34 cellular contexts compared by ENCODE assay signal in genomic region chr7:130628901-130629300, GRCh38. TPM values are rescaled to one million over a fixed set of nuclear protein-coding genes. Genes with fewer than 3 reads are reported as not detected.
"Had no signal": no experiment of that assay in that cellular context is flagged by ENCODE, and none has a peak within 500 bp of the region (broad histone marks: within the 10 kb centered on the region; RNA-seq: fewer than 3 reads in every experiment).

No MANE protein-coding gene starts in this region.

- FAIRE-seq: urothelium cell line had no signal

- H3K9me3 ChIP-seq: testis, thyroid gland, vagina had no signal

- ATAC-seq: stimulated activated effector memory CD8-positive, alpha-beta T cell treated with anti-CD3 and anti-CD28 coated beads, Interleukin-12 subunit alpha, Interleukin-12 subunit beta, amount 100 ng/mL, for 72 hours; stimulated activated memory B cell treated with anti-CD40 and anti-IgM and Interleukin-4, amounts not matched to agents 10 μg/mL and 1 μg/mL and 100 μg/mL, for 72 hours; stimulated activated naive B cell treated with anti-CD40 and anti-IgM and Interleukin-4, amounts not matched to agents 10 μg/mL and 1 μg/mL and 100 μg/mL, for 72 hours; stimulated activated naive CD8-positive, alpha-beta T cell treated with anti-CD3 and anti-CD28 coated beads, Interleukin-15, amount 100 ng/mL, for 72 hours; stimulated activated naive CD8-positive, alpha-beta T cell treated with anti-CD3 and anti-CD28 coated beads, Interleukin-15, Interleukin-2, amounts not matched to agents 100 U/mL and 50 U/mL, for 24 hours; upper lobe of right lung had no signal

- H3K27ac Mint-ChIP-seq: stimulated activated memory B cell treated with anti-CD40 and anti-IgM and Interleukin-4, amounts not matched to agents 10 μg/mL and 1 μg/mL and 100 μg/mL, for 72 hours; stimulated activated naive B cell treated with anti-CD40 and anti-IgM and Interleukin-4, amounts not matched to agents 10 μg/mL and 1 μg/mL and 100 μg/mL, for 72 hours; stimulated activated naive CD8-positive, alpha-beta T cell treated with anti-CD3 and anti-CD28 coated beads, Interleukin-15, amount 100 ng/mL, for 72 hours; stimulated activated naive CD8-positive, alpha-beta T cell treated with anti-CD3 and anti-CD28 coated beads, Interleukin-15, Interleukin-2, amounts not matched to agents 100 ng/mL and 50 ng/mL, for 24 hours; type B pancreatic cell had no signal

- H3K4me1 Mint-ChIP-seq: stimulated activated memory B cell treated with anti-CD40 and anti-IgM and Interleukin-4, amounts not matched to agents 10 μg/mL and 1 μg/mL and 100 μg/mL, for 72 hours; stimulated activated naive B cell treated with anti-CD40 and anti-IgM and Interleukin-4, amounts not matched to agents 10 μg/mL and 1 μg/mL and 100 μg/mL, for 72 hours; stimulated activated naive CD8-positive, alpha-beta T cell treated with anti-CD3 and anti-CD28 coated beads, Interleukin-15, amount 100 ng/mL, for 72 hours had no signal

- H3K27me3 Mint-ChIP-seq: stimulated activated memory B cell treated with anti-CD40 and anti-IgM and Interleukin-4, amounts not matched to agents 10 μg/mL and 1 μg/mL and 100 μg/mL, for 72 hours; stimulated activated naive B cell treated with anti-CD40 and anti-IgM and Interleukin-4, amounts not matched to agents 10 μg/mL and 1 μg/mL and 100 μg/mL, for 72 hours; stimulated activated naive CD8-positive, alpha-beta T cell treated with anti-CD3 and anti-CD28 coated beads, Interleukin-15, amount 100 ng/mL, for 72 hours; stimulated activated naive CD8-positive, alpha-beta T cell treated with anti-CD3 and anti-CD28 coated beads, Interleukin-15, Interleukin-2, amounts not matched to agents 100 ng/mL and 50 ng/mL, for 24 hours; type B pancreatic cell had no signal

- H3K27me3 ChIP-seq: stomach, suprapubic skin, testis, thyroid gland, tibial artery, tibial nerve, transverse colon, upper lobe of left lung, upper lobe of right lung, uterus, vagina had no signal

- H3K36me3 ChIP-seq: suprapubic skin, thoracic aorta, thyroid gland, transverse colon, upper lobe of left lung, upper lobe of right lung, uterus, vagina had no signal

- H3K27ac ChIP-seq: stomach, suprapubic skin, testis, thoracic aorta, thyroid gland, tibial artery, tibial nerve, transverse colon, upper lobe of left lung, upper lobe of right lung, uterus, vagina had no signal

- H3K4me3 ChIP-seq: stomach, suprapubic skin, testis, thoracic aorta, thyroid gland, tibial artery, tibial nerve, transverse colon, upper lobe of left lung, upper lobe of right lung, uterus, vagina had no signal

- H3K4me3 Mint-ChIP-seq: stimulated activated effector memory CD8-positive, alpha-beta T cell treated with anti-CD3 and anti-CD28 coated beads, Interleukin-12 subunit alpha, Interleukin-12 subunit beta, amount 100 ng/mL, for 72 hours; stimulated activated memory B cell treated with anti-CD40 and anti-IgM and Interleukin-4, amounts not matched to agents 10 μg/mL and 1 μg/mL and 100 μg/mL, for 72 hours; stimulated activated naive B cell treated with anti-CD40 and anti-IgM and Interleukin-4, amounts not matched to agents 10 μg/mL and 1 μg/mL and 100 μg/mL, for 72 hours; stimulated activated naive CD8-positive, alpha-beta T cell treated with anti-CD3 and anti-CD28 coated beads, Interleukin-15, amount 100 ng/mL, for 72 hours; stimulated activated naive CD8-positive, alpha-beta T cell treated with anti-CD3 and anti-CD28 coated beads, Interleukin-15, Interleukin-2, amounts not matched to agents 100 ng/mL and 50 ng/mL, for 24 hours; type B pancreatic cell had no signal

- DNase-seq: stimulated activated CD4-positive, alpha-beta T cell treated with anti-CD3 and anti-CD28 coated beads, Interleukin-2, amount 100 ng/mL, for 48 hours; stimulated activated CD4-positive, alpha-beta T cell treated with anti-CD3 and anti-CD28 coated beads, Interleukin-4, amount 100 ng/mL, for 1 hour; stimulated activated CD4-positive, alpha-beta T cell treated with anti-CD3 and anti-CD28 coated beads, Interleukin-4, amount 100 ng/mL, for 24 hours; stimulated activated CD4-positive, alpha-beta T cell treated with anti-CD3 and anti-CD28 coated beads, Interleukin-4, amount 100 ng/mL, for 4 hours; stimulated activated CD8-positive, alpha-beta memory T cell treated with anti-CD3 and anti-CD28 coated beads, Interleukin-4, amount 100 ng/mL, for 48 hours; stimulated activated naive B cell treated with anti-CD40 and anti-IgM and Interleukin-4, amounts not matched to agents 10 μg/mL and 1 μg/mL and 100 μg/mL, for 72 hours; stimulated activated naive CD4-positive, alpha-beta T cell; stimulated activated naive CD4-positive, alpha-beta T cell treated with Interleukin-2 at 50 U/mL for 16 hours; stimulated activated naive CD8-positive, alpha-beta T cell treated with anti-CD3 and anti-CD28 coated beads, Interleukin-15, amount 100 ng/mL, for 72 hours; stimulated activated naive CD8-positive, alpha-beta T cell treated with anti-CD3 and anti-CD28 coated beads, Interleukin-15, Interleukin-2, amounts not matched to agents 100 U/mL and 50 U/mL, for 24 hours; stomach; substantia nigra; testis; thyroid gland; tibial artery; transverse colon; trophoblast cell; upper lobe of left lung; upper lobe of right lung; uterus had no signal

- H3K4me1 ChIP-seq: stomach, suprapubic skin, thyroid gland, tibial artery, tibial nerve, transverse colon, upper lobe of left lung, upper lobe of right lung, uterus, vagina had no signal

RNA-seq across cellular contexts. Expression of gene TSGA13, which starts 57.4 kb away (rescaled TPM):
- total RNA-seq: stomach, subcutaneous adipose tissue, suprapubic skin, temporal lobe, thoracic aorta, thyroid gland, tibial nerve, transverse colon, upper lobe of left lung, upper lobe of right lung, ureter, urinary bladder, vagina had no signal
- polyA plus RNA-seq: stomach, thymus, urinary bladder had no signal
